Comparison of ENCODE assay signal across 1 cellular context in the genomic region with DNA sequence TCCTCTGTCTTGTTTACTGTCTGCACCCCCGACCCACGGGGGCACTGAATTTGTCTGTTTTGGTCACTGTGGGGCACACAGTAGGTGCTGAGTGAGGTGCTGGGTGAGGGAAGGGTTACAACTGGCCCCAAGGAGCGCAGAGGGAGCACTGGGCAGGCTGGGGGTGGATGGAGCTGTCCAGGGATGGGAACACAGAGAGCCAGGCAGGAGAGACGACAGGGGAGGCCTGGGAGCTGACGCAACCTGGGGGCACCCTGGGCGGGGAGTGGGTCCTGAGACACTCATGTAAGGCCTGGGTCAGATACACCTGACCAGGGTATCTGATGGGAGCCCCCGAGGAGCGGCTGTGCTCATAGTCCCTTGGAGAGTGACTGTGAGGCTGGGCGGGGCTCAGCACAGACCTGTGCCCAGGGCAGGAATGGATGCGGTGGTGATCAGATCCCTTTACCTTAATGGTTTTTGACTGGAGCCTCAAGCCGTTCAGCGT.
TF ChIP-seq lines count a peak whose summit lies in the region.

No MANE protein-coding gene starts in this region.

TF ChIP-seq in HEK293, 187 proteins besides CTCF, POLR2A, EP300 and RAD21:
- TF ChIP-seq, protein P1, sequence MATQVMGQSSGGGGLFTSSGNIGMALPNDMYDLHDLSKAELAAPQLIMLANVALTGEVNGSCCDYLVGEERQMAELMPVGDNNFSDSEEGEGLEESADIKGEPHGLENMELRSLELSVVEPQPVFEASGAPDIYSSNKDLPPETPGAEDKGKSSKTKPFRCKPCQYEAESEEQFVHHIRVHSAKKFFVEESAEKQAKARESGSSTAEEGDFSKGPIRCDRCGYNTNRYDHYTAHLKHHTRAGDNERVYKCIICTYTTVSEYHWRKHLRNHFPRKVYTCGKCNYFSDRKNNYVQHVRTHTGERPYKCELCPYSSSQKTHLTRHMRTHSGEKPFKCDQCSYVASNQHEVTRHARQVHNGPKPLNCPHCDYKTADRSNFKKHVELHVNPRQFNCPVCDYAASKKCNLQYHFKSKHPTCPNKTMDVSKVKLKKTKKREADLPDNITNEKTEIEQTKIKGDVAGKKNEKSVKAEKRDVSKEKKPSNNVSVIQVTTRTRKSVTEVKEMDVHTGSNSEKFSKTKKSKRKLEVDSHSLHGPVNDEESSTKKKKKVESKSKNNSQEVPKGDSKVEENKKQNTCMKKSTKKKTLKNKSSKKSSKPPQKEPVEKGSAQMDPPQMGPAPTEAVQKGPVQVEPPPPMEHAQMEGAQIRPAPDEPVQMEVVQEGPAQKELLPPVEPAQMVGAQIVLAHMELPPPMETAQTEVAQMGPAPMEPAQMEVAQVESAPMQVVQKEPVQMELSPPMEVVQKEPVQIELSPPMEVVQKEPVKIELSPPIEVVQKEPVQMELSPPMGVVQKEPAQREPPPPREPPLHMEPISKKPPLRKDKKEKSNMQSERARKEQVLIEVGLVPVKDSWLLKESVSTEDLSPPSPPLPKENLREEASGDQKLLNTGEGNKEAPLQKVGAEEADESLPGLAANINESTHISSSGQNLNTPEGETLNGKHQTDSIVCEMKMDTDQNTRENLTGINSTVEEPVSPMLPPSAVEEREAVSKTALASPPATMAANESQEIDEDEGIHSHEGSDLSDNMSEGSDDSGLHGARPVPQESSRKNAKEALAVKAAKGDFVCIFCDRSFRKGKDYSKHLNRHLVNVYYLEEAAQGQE (tag by site-specific recombination; IDR thresholded peaks at IDR 0.05), result peak; percentile 14; the same call in 1 of the 2 replicates
- TF ChIP-seq ZFP69B (tag by site-specific recombination; IDR thresholded peaks at IDR 0.05), result no peak
